ENCODE assay signal across 15 cellular contexts in the genomic region with DNA sequence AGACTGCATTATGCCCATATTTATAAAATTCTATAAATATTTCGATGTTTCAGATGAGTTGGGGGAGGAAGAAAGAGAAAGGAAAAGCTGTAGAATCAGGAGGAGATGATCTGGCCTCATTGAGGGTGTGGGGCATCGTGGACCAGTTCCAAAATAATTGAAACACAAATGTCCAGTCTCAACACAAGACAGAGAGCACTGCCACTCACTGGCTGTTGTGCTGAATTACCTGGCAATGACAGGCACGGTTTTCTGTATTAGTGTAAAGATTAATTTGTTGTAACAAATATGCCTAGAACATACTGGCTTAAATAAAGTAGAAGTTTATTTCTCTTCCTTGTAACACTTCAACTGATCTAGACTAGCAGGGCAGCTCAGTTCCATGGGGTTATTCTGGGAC. TPM values are rescaled to one million over a fixed set of nuclear protein-coding genes. Genes with fewer than 3 reads are reported as not detected.
A peak's percentile ranks its signal among the peaks of the same experiment; 100 is the strongest.
DNase-seq lines count a peak whose midpoint lies in the region; ATAC-seq and TF ChIP-seq lines count a peak whose summit lies in the region.
"Had no signal": no experiment of that assay in that cellular context is flagged by ENCODE, and none has a peak within 500 bp of the region (broad histone marks: within the 10 kb centered on the region; RNA-seq: fewer than 3 reads in every experiment).

No MANE protein-coding gene starts in this region.

- ATAC-seq in Panc1 (no peak), HG03175 (IDR thresholded peaks at IDR 0.05; ENCODE audit: unreplicated experiment) (no peak)

- H3K36me3 ChIP-seq in Panc1 (ENCODE audit: control insufficient read depth, insufficient read depth, low read length): no peaks in the 10 kb centered on the region

- H3K9me3 Mint-ChIP-seq in activated T-helper 2 cell treated with anti-CD3 and anti-CD28 coated beads, Interferon-gamma antibody, Interleukin-2, Interleukin-4, amounts not matched to agents 10 μg/mL and 5 μg/mL and 100 μg/mL, durations not matched to agents 14 hours and 24 hours and 36 hours: no peaks in the 10 kb centered on the region
- H3K9me3 Mint-ChIP-seq: activated naive CD4-positive, alpha-beta T cell treated with anti-CD3 and anti-CD28 coated beads, Interleukin-2, amount 10 ng/mL, durations not matched to agents 7 days and 5 days had no signal

- no TSS peak for BruUV-seq in Panc1 (replicated peaks; lab: Mats Ljungman, UMichigan)

- DNase-seq in AG04449 (ENCODE audit: low read depth, low spot score): no peak
- DNase-seq in Panc1 (ENCODE audit: low read depth, low spot score): no peak
- DNase-seq in fibroblast of pulmonary artery (ENCODE audit: low read depth): peak; percentile 13
- no peak for DNase-seq in head of caudate nucleus
- no peak for DNase-seq in activated T-helper 2 cell treated with anti-CD3 and anti-CD28 coated beads, Interferon-gamma antibody, Interleukin-2, Interleukin-4, amounts not matched to agents 10 μg/mL and 5 μg/mL and 100 μg/mL, durations not matched to agents 14 hours and 24 hours and 36 hours (ENCODE audit: low spot score)
- no peak for DNase-seq in NCI-H524 (lab: John Stamatoyannopoulos, UW)
- DNase-seq: activated CD4-positive, alpha-beta T cell treated with anti-CD3 and anti-CD28 coated beads, Interleukin-2, amount 50 U/mL, for 4 hours; activated naive CD4-positive, alpha-beta T cell treated with anti-CD3 and anti-CD28 coated beads, Interleukin-2, amount 10 ng/mL, durations not matched to agents 7 days and 5 days; foreskin melanocyte; kidney glomerular epithelial cell; MM.1S; NCI-H748 treated with DMSO at 0.1 percent for 48 hours had no signal

- no peak overlapping the region for H3K27ac ChIP-seq in Panc1 (ENCODE audit: low read length)

- no peak overlapping the region for H3K4me3 Mint-ChIP-seq in activated T-helper 2 cell treated with anti-CD3 and anti-CD28 coated beads, Interferon-gamma antibody, Interleukin-2, Interleukin-4, amounts not matched to agents 10 μg/mL and 5 μg/mL and 100 μg/mL, durations not matched to agents 14 hours and 24 hours and 36 hours (ENCODE audit: low read depth)
- H3K4me3 Mint-ChIP-seq: activated naive CD4-positive, alpha-beta T cell treated with anti-CD3 and anti-CD28 coated beads, Interleukin-2, amount 10 ng/mL, durations not matched to agents 7 days and 5 days; CD14-positive monocyte had no signal

- CTCF ChIA-PET in AG04449 (lab: Yijun Ruan, JAX) (interaction anchor here (1.0 to 1.5 kb wide), 5 partner anchors 9 to 291 kb away, joined by 3 to 6 read pairs (median 3); no protein-coding TSS in a partner anchor), Panc1 (lab: Charles Lee) (no interaction called here)

- no peaks in the 10 kb centered on the region for H3K36me3 Mint-ChIP-seq in activated T-helper 2 cell treated with anti-CD3 and anti-CD28 coated beads, Interferon-gamma antibody, Interleukin-2, Interleukin-4, amounts not matched to agents 10 μg/mL and 5 μg/mL and 100 μg/mL, durations not matched to agents 14 hours and 24 hours and 36 hours (ENCODE audit: low read depth)

- in situ Hi-C loops in Panc1 (cut with HindIII; ENCODE audit: low pct_unique_long_range_greater_than_20kb, low sequenced_read_pairs): no loop called here

- H3K9me3 ChIP-seq in Panc1 (ENCODE audit: control insufficient read depth, insufficient read depth, low read depth, low read length): no peaks in the 10 kb centered on the region

- intact Hi-C loops in Panc1 (cut with micrococcal nuclease; ENCODE audit: unreplicated experiment): no loop called here
- intact Hi-C loops in head of caudate nucleus (cut with DNase I): no loop called here
- intact Hi-C loops in activated T-helper 2 cell treated with anti-CD3 and anti-CD28 coated beads, Interferon-gamma antibody, Interleukin-2, Interleukin-4, amounts not matched to agents 10 μg/mL and 5 μg/mL and 100 μg/mL, durations not matched to agents 14 hours and 24 hours and 36 hours (cut with micrococcal nuclease): no loop called here

- H3K4me1 ChIP-seq in Panc1 (ENCODE audit: control insufficient read depth, insufficient read depth, low read length): no peaks in the 10 kb centered on the region

- no peak overlapping the region for H3K27ac Mint-ChIP-seq in activated T-helper 2 cell treated with anti-CD3 and anti-CD28 coated beads, Interferon-gamma antibody, Interleukin-2, Interleukin-4, amounts not matched to agents 10 μg/mL and 5 μg/mL and 100 μg/mL, durations not matched to agents 14 hours and 24 hours and 36 hours
- H3K27ac Mint-ChIP-seq: activated naive CD4-positive, alpha-beta T cell treated with anti-CD3 and anti-CD28 coated beads, Interleukin-2, amount 10 ng/mL, durations not matched to agents 7 days and 5 days had no signal

- POLR2A ChIA-PET in AG04449 (lab: Yijun Ruan, JAX) (no interaction called here), Panc1 (lab: Charles Lee) (no interaction called here)

- no peaks in the 10 kb centered on the region for H3K27me3 ChIP-seq in Panc1 (ENCODE audit: control insufficient read depth, insufficient read depth, low read length)

- H3K27me3 Mint-ChIP-seq in activated T-helper 2 cell treated with anti-CD3 and anti-CD28 coated beads, Interferon-gamma antibody, Interleukin-2, Interleukin-4, amounts not matched to agents 10 μg/mL and 5 μg/mL and 100 μg/mL, durations not matched to agents 14 hours and 24 hours and 36 hours (ENCODE audit: low read depth): no peaks in the 10 kb centered on the region
- H3K27me3 Mint-ChIP-seq: activated naive CD4-positive, alpha-beta T cell treated with anti-CD3 and anti-CD28 coated beads, Interleukin-2, amount 10 ng/mL, durations not matched to agents 7 days and 5 days had no signal

- H3K4me3 ChIP-seq in AG04449 (ENCODE audit: low read depth, low read length) (no peak overlapping the region), Panc1 (ENCODE audit: low read depth in 2 of 2, low read length in 2 of 2) (no peak overlapping the region), fibroblast of pulmonary artery (replicated peaks; ENCODE audit: low read depth, low read length) (no peak overlapping the region)

- no peaks in the 10 kb centered on the region for H3K4me1 Mint-ChIP-seq in activated T-helper 2 cell treated with anti-CD3 and anti-CD28 coated beads, Interferon-gamma antibody, Interleukin-2, Interleukin-4, amounts not matched to agents 10 μg/mL and 5 μg/mL and 100 μg/mL, durations not matched to agents 14 hours and 24 hours and 36 hours (ENCODE audit: low read depth)
- H3K4me1 Mint-ChIP-seq: activated naive CD4-positive, alpha-beta T cell treated with anti-CD3 and anti-CD28 coated beads, Interleukin-2, amount 10 ng/mL, durations not matched to agents 7 days and 5 days had no signal

- TF ChIP-seq CTCF in AG04449 (IDR thresholded peaks at IDR 0.05; ENCODE audit: insufficient read depth, low read length, missing control alignments): peak; percentile 15
- TF ChIP-seq CTCF in GM12874 (IDR thresholded peaks at IDR 0.05; ENCODE audit: insufficient read depth, low read depth, low read length): peak; percentile 26; the same call in 1 of the 2 replicates
- peak; percentile 50 for TF ChIP-seq CTCF in Panc1 (IDR thresholded peaks at IDR 0.05)
- peak; percentile 17 for TF ChIP-seq CTCF in fibroblast of pulmonary artery (IDR thresholded peaks at IDR 0.05; ENCODE audit: low read length, missing control alignments)

RNA-seq across cellular contexts. Expression of a gene that starts 24.1 kb away (rescaled TPM):
- total RNA-seq in Panc1 (2021; ENCODE audit: unreplicated experiment): 103 TPM
- polyA plus RNA-seq in Panc1 (2012; ENCODE audit: insufficient read length): 101 TPM
- 46.1 and 55.3 TPM in 2 replicates for total RNA-seq in activated T-helper 2 cell treated with anti-CD3 and anti-CD28 coated beads, Interferon-gamma antibody, Interleukin-2, Interleukin-4, amounts not matched to agents 10 μg/mL and 5 μg/mL and 100 μg/mL, durations not matched to agents 14 hours and 24 hours and 36 hours
